ENCODE assay signal across 1 cellular context in genomic region chr7:35800718-35801391, GRCh38.
TF ChIP-seq lines count a peak whose summit lies in the region.

SEPTIN7 (plus strand) TSS chr7:35801057; CDS start chr7:35801210, 153 bp downstream.

TF ChIP-seq in HepG2, 621 proteins besides CTCF, POLR2A, EP300 and RAD21 (continued from another document and continues in another):
- TF ChIP-seq ZNF367 (CRISPR knock-in tag; IDR thresholded peaks at IDR 0.05; ENCODE audit: borderline replicate concordance) = no peak
- TF ChIP-seq ZNF724P (CRISPR knock-in tag; IDR thresholded peaks at IDR 0.05; ENCODE audit: borderline replicate concordance) = peak; percentile 18; the same call in 1 of the 2 replicates
- no peak; the same call in 1 of the 2 replicates for TF ChIP-seq E2F2 (CRISPR knock-in tag; IDR thresholded peaks at IDR 0.05; ENCODE audit: borderline replicate concordance)
- no peak for TF ChIP-seq ATRX (CRISPR knock-in tag; IDR thresholded peaks at IDR 0.05; ENCODE audit: borderline replicate concordance)
- TF ChIP-seq NAIF1 (CRISPR knock-in tag; IDR thresholded peaks at IDR 0.05; ENCODE audit: borderline replicate concordance) = peak; percentile 100
- TF ChIP-seq SNAPC2 (CRISPR knock-in tag; IDR thresholded peaks at IDR 0.05) = 0 out of 2 replicates have a peak, but pooled peaks have one; percentile 36
- TF ChIP-seq ZHX2 (IDR thresholded peaks at IDR 0.05; ENCODE audit: low read depth) = peak; percentile 99
- no peak for TF ChIP-seq ZHX2 (CRISPR knock-in tag; IDR thresholded peaks at IDR 0.05; ENCODE audit: borderline replicate concordance)
- TF ChIP-seq ZNF790 (CRISPR knock-in tag; IDR thresholded peaks at IDR 0.05; ENCODE audit: borderline replicate concordance) = no peak; the same call in 1 of the 2 replicates
- TF ChIP-seq ZNF101 (CRISPR knock-in tag; IDR thresholded peaks at IDR 0.05; ENCODE audit: borderline replicate concordance, low read depth) = no peak
- TF ChIP-seq ZSCAN12 (CRISPR knock-in tag; IDR thresholded peaks at IDR 0.05) = no peak
- TF ChIP-seq HOMEZ (CRISPR knock-in tag; IDR thresholded peaks at IDR 0.05; ENCODE audit: low read depth) = peak; percentile 78
- TF ChIP-seq NFIB (CRISPR knock-in tag; IDR thresholded peaks at IDR 0.05; ENCODE audit: borderline replicate concordance) = no peak
- no peak for TF ChIP-seq NR2F6 (IDR thresholded peaks at IDR 0.05)
- TF ChIP-seq NR2F6 (CRISPR knock-in tag; IDR thresholded peaks at IDR 0.05) = no peak
- peak; percentile 59; the same call in 1 of the 2 replicates for TF ChIP-seq ZKSCAN8 (CRISPR knock-in tag; IDR thresholded peaks at IDR 0.05; ENCODE audit: borderline replicate concordance)
- TF ChIP-seq ATF2 (CRISPR knock-in tag; IDR thresholded peaks at IDR 0.05) = peak; percentile 71; the same call in 1 of the 2 replicates
- peak; percentile 45 for TF ChIP-seq TEAD3 (CRISPR knock-in tag; optimal IDR thresholded peaks at IDR 0.05; ENCODE audit: borderline replicate concordance)
- TF ChIP-seq ZNF281 (CRISPR knock-in tag; IDR thresholded peaks at IDR 0.05; ENCODE audit: borderline replicate concordance) = peak; percentile 97
- TF ChIP-seq ZNF674 (CRISPR knock-in tag; IDR thresholded peaks at IDR 0.05; ENCODE audit: low read depth) = no peak
- TF ChIP-seq ZNF770 (CRISPR knock-in tag; IDR thresholded peaks at IDR 0.05) = peak; percentile 88
- peak; percentile 99 for TF ChIP-seq MAZ (IDR thresholded peaks at IDR 0.05; ENCODE audit: borderline replicate concordance, low read depth, low read length)
- peak; percentile 94 for TF ChIP-seq MAZ (CRISPR knock-in tag; IDR thresholded peaks at IDR 0.05; ENCODE audit: low read depth)
- TF ChIP-seq RBAK (CRISPR knock-in tag; IDR thresholded peaks at IDR 0.05) = no peak
- no peak for TF ChIP-seq DZIP1 (CRISPR knock-in tag; IDR thresholded peaks at IDR 0.05)
